Comparison of ENCODE assay signal across 1 cellular context in genomic region chr18:50287441-50288347, GRCh38.
TF ChIP-seq lines count a peak whose summit lies in the region.

TSS of gene CXXC1 (minus strand) at chr18:50287692. CDS start at chr18:50287589, 103 bp downstream.

TF ChIP-seq in H1, 55 proteins besides CTCF, POLR2A, EP300 and RAD21:
- TF ChIP-seq CTBP2 (IDR thresholded peaks at IDR 0.05; ENCODE audit: borderline replicate concordance, insufficient read depth, insufficient read length, low read length) (no peak), POLR2AphosphoS5 (IDR thresholded peaks at IDR 0.05; ENCODE audit: low read depth, low read length) (no peak), KDM4A (IDR thresholded peaks at IDR 0.05; ENCODE audit: low read depth, low read length, severe bottlenecking) (peak; percentile 56), NRF1 (IDR thresholded peaks at IDR 0.05; ENCODE audit: low read depth, low read length) (peak; percentile 35; the same call in 1 of the 2 replicates), PHF8 (conservative IDR thresholded peaks at IDR 0.05; ENCODE audit: low read depth, low read length) (peak; percentile 64; the same call in 1 of the 2 replicates), CREB1 (IDR thresholded peaks at IDR 0.05) (peak; percentile 85), BCL11A (IDR thresholded peaks at IDR 0.05; ENCODE audit: low read depth in 2 of 2, low read length in 2 of 2) (no peak), TBP (IDR thresholded peaks at IDR 0.05; ENCODE audit: low read depth, low read length) (0 out of 2 replicates have a peak, but pooled peaks have one; percentile 12), EGR1 (IDR thresholded peaks at IDR 0.05; ENCODE audit: borderline replicate concordance, low read depth, low read length) (no peak), E2F6 (IDR thresholded peaks at IDR 0.05) (no peak), TAF1 (IDR thresholded peaks at IDR 0.05; ENCODE audit: low read depth, low read length) (peak; percentile 25; the same call in 1 of the 2 replicates), SP4 (IDR thresholded peaks at IDR 0.05; ENCODE audit: low read length) (no peak), RNF2 (IDR thresholded peaks at IDR 0.05; ENCODE audit: borderline replicate concordance, low read depth, low read length, missing control alignments, poor library complexity, severe bottlenecking) (no peak), USF2 (IDR thresholded peaks at IDR 0.05; ENCODE audit: low read length) (no peak), SUZ12 (IDR thresholded peaks at IDR 0.05; ENCODE audit: low read length) (no peak), SRF (IDR thresholded peaks at IDR 0.05; ENCODE audit: low read depth, low read length) (0 out of 2 replicates have a peak, but pooled peaks have one; percentile 0), EZH2 (IDR thresholded peaks at IDR 0.05; ENCODE audit: low read depth, low read length, severe bottlenecking) (no peak), TCF12 (IDR thresholded peaks at IDR 0.05; ENCODE audit: low read depth, low read length) (peak; percentile 26; the same call in 1 of the 2 replicates), RBBP5 (IDR thresholded peaks at IDR 0.05; ENCODE audit: borderline replicate concordance, low read depth, low read length) (peak; percentile 49; the same call in 1 of the 2 replicates), SAP30 (IDR thresholded peaks at IDR 0.05; ENCODE audit: insufficient read depth, insufficient replicate concordance, low read length) (peak; percentile 100), NANOG (IDR thresholded peaks at IDR 0.05; ENCODE audit: insufficient read depth, low read depth, low read length, poor library complexity, severe bottlenecking) (peak; percentile 58), MAX (IDR thresholded peaks at IDR 0.05) (peak; percentile 40), TEAD4 (IDR thresholded peaks at IDR 0.05; ENCODE audit: low read depth, low read length) (peak; percentile 91), SIN3A (conservative IDR thresholded peaks at IDR 0.05 in 1 of 2, IDR thresholded peaks at IDR 0.05 in 1 of 2; ENCODE audit: low read depth in 1 of 2, low read length in 2 of 2) (peak; percentile 81 to 89; a peak in 3 of 4 replicates), CHD2 (IDR thresholded peaks at IDR 0.05; ENCODE audit: low read length) (peak; percentile 40; the same call in 1 of the 2 replicates), TAF7 (optimal IDR thresholded peaks at IDR 0.05; ENCODE audit: borderline replicate concordance, low read depth, low read length) (no peak), FOSL1 (IDR thresholded peaks at IDR 0.05; ENCODE audit: insufficient read depth, low read depth, low read length) (no peak), SP1 (IDR thresholded peaks at IDR 0.05; ENCODE audit: low read depth, low read length) (peak; percentile 61; the same call in 1 of the 2 replicates), YY1 (IDR thresholded peaks at IDR 0.05; ENCODE audit: low read depth, low read length) (peak; percentile 100), KDM1A (IDR thresholded peaks at IDR 0.05; ENCODE audit: borderline replicate concordance, low read length) (no peak), SIX5 (IDR thresholded peaks at IDR 0.05; ENCODE audit: low read depth, low read length) (peak; percentile 92), CHD7 (IDR thresholded peaks at IDR 0.05; ENCODE audit: insufficient replicate concordance, low read length) (no peak), SIRT6 (IDR thresholded peaks at IDR 0.05; ENCODE audit: low read length) (no peak), GTF2F1 (IDR thresholded peaks at IDR 0.05; ENCODE audit: borderline replicate concordance, low read depth, low read length) (peak; percentile 24; the same call in 1 of the 2 replicates)
